28 cellular contexts compared by ENCODE assay signal in the genomic region with DNA sequence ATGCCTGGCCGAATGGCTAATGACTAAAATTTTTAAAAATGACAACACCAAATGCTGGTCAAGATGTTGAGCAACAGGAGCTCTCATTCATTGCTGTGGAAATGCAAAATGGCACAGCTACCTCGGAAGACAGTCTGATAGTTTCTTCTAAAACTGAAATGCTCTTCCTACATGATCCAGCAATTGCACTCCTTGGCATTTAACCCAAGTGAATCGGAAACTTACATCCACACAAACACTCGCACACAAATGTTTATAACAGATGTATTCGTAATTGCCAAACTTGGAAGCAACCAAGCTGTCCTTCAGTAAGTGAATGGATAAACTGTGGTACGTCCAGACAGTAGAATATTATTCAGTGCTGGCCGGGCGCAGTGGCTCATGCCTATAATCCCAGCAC.
"Had no signal": no experiment of that assay in that cellular context is flagged by ENCODE, and none has a peak within 500 bp of the region (broad histone marks: within the 10 kb centered on the region; RNA-seq: fewer than 3 reads in every experiment).

No MANE protein-coding gene starts in this region.

- H3K4me1 ChIP-seq: left ventricle myocardium inferior, pancreas, prostate gland, sigmoid colon, stomach, testis, thyroid gland, transverse colon, upper lobe of right lung had no signal

- H3K9me3 ChIP-seq: heart left ventricle, left ventricle myocardium inferior, pancreas, prostate gland, sigmoid colon, stomach, testis, thyroid gland, transverse colon, upper lobe of right lung had no signal

- H3K4me2 ChIP-seq: smooth muscle cell had no signal

- FAIRE-seq: islet of Langerhans, kidney, pancreas, urothelium cell line had no signal

- H3K27ac ChIP-seq: heart left ventricle, left ventricle myocardium inferior, pancreas, prostate gland, sigmoid colon, stomach, testis, thyroid gland, transverse colon, upper lobe of right lung had no signal

- DNase-seq: heart left ventricle; hypothalamus; immature natural killer cell; kidney; left ventricle myocardium inferior; mesendoderm; naive thymus-derived CD8-positive, alpha-beta T cell; nucleus accumbens; pancreas; retina; right cardiac atrium; sigmoid colon; stimulated activated CD4-positive, alpha-beta T cell treated with anti-CD3 and anti-CD28 coated beads, Interleukin-1b, Interleukin-23, amount 100 ng/mL, for 48 hours; stimulated activated CD4-positive, alpha-beta T cell treated with anti-CD3 and anti-CD28 coated beads, Interleukin-2, amount 100 ng/mL, for 48 hours; stimulated activated CD4-positive, alpha-beta T cell treated with anti-CD3 and anti-CD28 coated beads, Interleukin-4, amount 100 ng/mL, for 4 hours; stimulated activated CD8-positive, alpha-beta memory T cell treated with anti-CD3 and anti-CD28 coated beads, Interleukin-4, amount 100 ng/mL, for 48 hours; stimulated activated naive B cell treated with anti-CD40 and anti-IgM and Interleukin-4, amounts not matched to agents 10 μg/mL and 1 μg/mL and 100 μg/mL, for 72 hours; stimulated activated naive CD8-positive, alpha-beta T cell treated with anti-CD3 and anti-CD28 coated beads, Interleukin-15, Interleukin-2, amounts not matched to agents 100 U/mL and 50 U/mL, for 24 hours; stomach; testis; thyroid gland; transverse colon; upper lobe of right lung had no signal

- H3K36me3 ChIP-seq: heart left ventricle, left ventricle myocardium inferior, pancreas, prostate gland, sigmoid colon, stomach, thyroid gland, transverse colon, upper lobe of right lung had no signal

- H3K4me3 ChIP-seq: heart left ventricle, left ventricle myocardium inferior, lung, pancreas, prostate gland, sigmoid colon, smooth muscle cell, stomach, testis, thyroid gland, transverse colon, upper lobe of right lung had no signal

- H3K27me3 ChIP-seq: heart left ventricle, pancreas, sigmoid colon, stomach, testis, thyroid gland, transverse colon, upper lobe of right lung had no signal
